In the genomic region with DNA sequence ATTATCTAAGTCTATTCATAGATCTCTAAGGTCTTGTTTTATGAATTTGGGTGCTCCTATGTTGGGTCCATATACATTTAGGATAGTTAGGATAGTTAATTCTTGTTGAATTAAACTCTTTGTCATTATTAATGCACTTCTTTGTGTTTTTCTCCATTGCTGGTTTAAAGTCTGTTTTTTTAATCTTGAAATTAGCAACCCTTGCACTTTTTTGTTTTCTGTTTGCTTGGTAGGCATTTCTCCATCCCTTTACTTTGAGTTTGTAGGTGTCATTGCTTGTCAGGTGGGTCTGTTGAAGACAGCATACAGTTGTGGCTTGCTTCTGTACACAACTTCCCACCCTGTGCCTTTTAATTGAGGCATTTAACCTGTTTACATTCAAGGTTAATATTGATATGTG, we compare ENCODE assay signal across 23 cellular contexts.
DNase-seq lines count a peak whose midpoint lies in the region; ATAC-seq, FAIRE-seq and TF ChIP-seq lines count a peak whose summit lies in the region.
"Had no signal": no experiment of that assay in that cellular context is flagged by ENCODE, and none has a peak within 500 bp of the region (broad histone marks: within the 10 kb centered on the region; RNA-seq: fewer than 3 reads in every experiment).

No MANE protein-coding gene starts in this region.

- no peaks in the 10 kb centered on the region for H3K79me2 ChIP-seq in astrocyte (ENCODE audit: insufficient read depth, low read length)

- H3K4me2 ChIP-seq in A549 (no peak overlapping the region), IMR-90 (ENCODE audit: low read depth, low read length) (no peak overlapping the region), astrocyte (ENCODE audit: low read length) (no peak overlapping the region)
- H3K4me2 ChIP-seq: BLaER1 treated with 17β-estradiol and CSF1 and Interleukin-3, amounts not matched to agents 10 nM and 100 nM had no signal

- no peak overlapping the region for H4K5ac ChIP-seq in IMR-90 (ENCODE audit: low read depth, low read length)

- in situ Hi-C loops in IMR-90 (cut with MboI; ENCODE audit: low sequenced_read_pairs) = no loop called here

- H3K56ac ChIP-seq in IMR-90 (ENCODE audit: extremely low read depth, insufficient read depth, low read length) = no peak overlapping the region

- no peak overlapping the region for H3K4me3 Mint-ChIP-seq in astrocyte (ENCODE audit: unreplicated experiment)
- H3K4me3 Mint-ChIP-seq in activated CD8-positive, alpha-beta memory T cell treated with anti-CD3 and anti-CD28 coated beads, Interleukin-2, amount 10 ng/mL, durations not matched to agents 7 days and 5 days = no peak overlapping the region
- H3K4me3 Mint-ChIP-seq: B cell; CD4-positive, alpha-beta T cell; CD8-positive, alpha-beta T cell had no signal

- no peak overlapping the region for H3K27ac Mint-ChIP-seq in astrocyte (ENCODE audit: unreplicated experiment)
- no peak overlapping the region for H3K27ac Mint-ChIP-seq in activated CD8-positive, alpha-beta memory T cell treated with anti-CD3 and anti-CD28 coated beads, Interleukin-2, amount 10 ng/mL, durations not matched to agents 7 days and 5 days
- H3K27ac Mint-ChIP-seq: B cell; CD4-positive, alpha-beta T cell; CD8-positive, alpha-beta T cell had no signal

- TF ChIP-seq POLR2A in A549 (IDR thresholded peaks at IDR 0.05; ENCODE audit: low read length) = no peak
- no peak for TF ChIP-seq POLR2A in IMR-90 (IDR thresholded peaks at IDR 0.05; ENCODE audit: low read depth, low read length)
- TF ChIP-seq POLR2A in spleen (IDR thresholded peaks at IDR 0.05) = no peak

- no peak for TF ChIP-seq RAD21 in A549 (conservative IDR thresholded peaks at IDR 0.05 in 1 of 2, IDR thresholded peaks at IDR 0.05 in 1 of 2)
- no peak for TF ChIP-seq RAD21 in IMR-90 (IDR thresholded peaks at IDR 0.05; ENCODE audit: low read length)

- H3K27me3 ChIP-seq in IMR-90 (ENCODE audit: control insufficient read depth, insufficient read depth, low read length) (no peaks in the 10 kb centered on the region), astrocyte (ENCODE audit: insufficient read depth, low read length) (no peaks in the 10 kb centered on the region), spleen (replicated peaks in 1 of 7) (no peaks in the 10 kb centered on the region)
- H3K27me3 ChIP-seq: BLaER1 treated with 17β-estradiol and CSF1 and Interleukin-3, amounts not matched to agents 10 nM and 100 nM had no signal

- H2AFZ ChIP-seq in IMR-90 (replicated peaks; ENCODE audit: low read length, poor library complexity) (no peak overlapping the region), astrocyte (ENCODE audit: low read depth, low read length) (no peak overlapping the region)

- no peaks in the 10 kb centered on the region for H3K79me1 ChIP-seq in IMR-90 (ENCODE audit: low read depth in 1 of 2, low read length in 2 of 2)

- H3K4me3 ChIP-seq in A549 (no peak overlapping the region), IMR-90 (ENCODE audit: insufficient read depth, low read depth, low read length) (no peak overlapping the region), astrocyte (ENCODE audit: insufficient read depth, low read depth, low read length) (no peak overlapping the region), spleen (no peak overlapping the region)
- H3K4me3 ChIP-seq: BLaER1 treated with 17β-estradiol and CSF1 and Interleukin-3, amounts not matched to agents 10 nM and 100 nM; GM12878 had no signal

- no peak for TF ChIP-seq EP300 in A549 (IDR thresholded peaks at IDR 0.05)

- no peak overlapping the region for H2AK5ac ChIP-seq in IMR-90 (ENCODE audit: low read depth, low read length)

- no peaks in the 10 kb centered on the region for H3K9me1 ChIP-seq in IMR-90 (ENCODE audit: insufficient read depth, low read length)

- H3K4me1 ChIP-seq in A549 (no peaks in the 10 kb centered on the region), IMR-90 (ENCODE audit: control insufficient read depth, insufficient read depth, low read length) (no peaks in the 10 kb centered on the region), astrocyte (ENCODE audit: insufficient read depth, low read length) (no peaks in the 10 kb centered on the region), spleen (no peaks in the 10 kb centered on the region)
- H3K4me1 ChIP-seq: Caco-2 had no signal

- H2BK15ac ChIP-seq in IMR-90 (ENCODE audit: low read depth, low read length) = no peak overlapping the region

- no peak overlapping the region for H3K23ac ChIP-seq in IMR-90 (ENCODE audit: low read depth, low read length)

- no peak overlapping the region for H2BK20ac ChIP-seq in IMR-90 (ENCODE audit: low read depth, low read length)

- no TSS peak for BruUV-seq in IMR-90 (replicated peaks; lab: Mats Ljungman, UMichigan)

- no peak for DNase-seq in A549 (ENCODE audit: low read depth in 1 of 2, low spot score in 1 of 2)
- no peak for DNase-seq in IMR-90
- no peak for DNase-seq in astrocyte (ENCODE audit: low read depth)
- no peak for DNase-seq in activated CD8-positive, alpha-beta memory T cell treated with anti-CD3 and anti-CD28 coated beads, Interleukin-2, amount 10 ng/mL, durations not matched to agents 7 days and 5 days
- no peak for DNase-seq in spleen
- DNase-seq: 8988T; AML-193; Caco-2; Calu3; CD4-positive, alpha-beta T cell; CD8-positive, alpha-beta T cell; DMS79 treated with DMSO at 0.1 percent for 48 hours; GF-D8 had no signal

- H3K14ac ChIP-seq in IMR-90 (replicated peaks; ENCODE audit: low read depth, low read length) = no peak overlapping the region

- no peak overlapping the region for H2BK5ac ChIP-seq in IMR-90 (ENCODE audit: low read depth, low read length, poor library complexity, severe bottlenecking)

- TF ChIP-seq CTCF in A549 (IDR thresholded peaks at IDR 0.05) (no peak), IMR-90 (conservative IDR thresholded peaks at IDR 0.05; ENCODE audit: low read depth, low read length) (no peak), astrocyte (IDR thresholded peaks at IDR 0.05; ENCODE audit: insufficient read depth, low read depth, low read length) (no peak), spleen (IDR thresholded peaks at IDR 0.05 in 8 of 11, conservative IDR thresholded peaks at IDR 0.05 in 3 of 11) (no peak)

- POLR2A ChIA-PET in A549 (lab: Yijun Ruan, JAX) = no interaction called here
- POLR2A ChIA-PET in IMR-90 (lab: Charles Lee; ENCODE audit: unreplicated experiment) = no interaction called here

- no peak overlapping the region for H3K18ac ChIP-seq in IMR-90 (ENCODE audit: low read depth, low read length)

- H4K91ac ChIP-seq in IMR-90 (ENCODE audit: insufficient read depth, low read depth, low read length) = no peak overlapping the region

- CTCF ChIA-PET in A549 (lab: Yijun Ruan, JAX) = no interaction called here
- CTCF ChIA-PET in IMR-90 (lab: Yijun Ruan, JAX) = no interaction called here
- CTCF ChIA-PET in activated CD8-positive, alpha-beta memory T cell treated with anti-CD3 and anti-CD28 coated beads, Interleukin-2, amount 10 ng/mL, durations not matched to agents 7 days and 5 days (lab: Charles Lee) = no interaction called here

- no peaks in the 10 kb centered on the region for H3K36me3 Mint-ChIP-seq in astrocyte (ENCODE audit: low read depth, unreplicated experiment)
- H3K36me3 Mint-ChIP-seq in activated CD8-positive, alpha-beta memory T cell treated with anti-CD3 and anti-CD28 coated beads, Interleukin-2, amount 10 ng/mL, durations not matched to agents 7 days and 5 days = no peaks in the 10 kb centered on the region
- H3K36me3 Mint-ChIP-seq: CD8-positive, alpha-beta T cell had no signal

- H3K4me1 Mint-ChIP-seq in astrocyte (ENCODE audit: low read depth, unreplicated experiment) = no peaks in the 10 kb centered on the region
- no peaks in the 10 kb centered on the region for H3K4me1 Mint-ChIP-seq in activated CD8-positive, alpha-beta memory T cell treated with anti-CD3 and anti-CD28 coated beads, Interleukin-2, amount 10 ng/mL, durations not matched to agents 7 days and 5 days
- H3K4me1 Mint-ChIP-seq: B cell had no signal

- dilution Hi-C loops in IMR-90 (cut with HindIII; ENCODE audit: low sequenced_read_pairs, unreplicated experiment) = no loop called here

- H4K8ac ChIP-seq in IMR-90 (ENCODE audit: low read depth in 2 of 2, low read length in 2 of 2) = no peak overlapping the region

- H3K36me3 ChIP-seq in IMR-90 (ENCODE audit: control insufficient read depth, insufficient read depth, low read length) = no peaks in the 10 kb centered on the region
- no peaks in the 10 kb centered on the region for H3K36me3 ChIP-seq in astrocyte (ENCODE audit: insufficient read depth, low read length)
- H3K36me3 ChIP-seq in spleen = no peaks in the 10 kb centered on the region
- H3K36me3 ChIP-seq: BLaER1 treated with 17β-estradiol and CSF1 and Interleukin-3, amounts not matched to agents 10 nM and 100 nM had no signal

- ATAC-seq in A549 (no peak), IMR-90 (ENCODE audit: low read depth) (no peak), GM21576 (IDR thresholded peaks at IDR 0.05; ENCODE audit: unreplicated experiment) (no peak)
- ATAC-seq in activated CD8-positive, alpha-beta memory T cell treated with anti-CD3 and anti-CD28 coated beads, Interleukin-2, amount 10 ng/mL, durations not matched to agents 7 days and 5 days = no peak
- ATAC-seq: CD8-positive, alpha-beta T cell; GM12878 had no signal

- FAIRE-seq in A549 (lab: Jason Lieb, UNC) = peak; percentile 99
- FAIRE-seq in astrocyte (lab: Jason Lieb, UNC) = peak; percentile 92
- FAIRE-seq: A204.1, D721Med, G401.6, GM12878, GM12892, GM18507 had no signal

- H4K20me1 ChIP-seq in IMR-90 (ENCODE audit: insufficient read depth, low read length) (no peaks in the 10 kb centered on the region), astrocyte (ENCODE audit: insufficient read depth, low read length) (no peaks in the 10 kb centered on the region)
- H4K20me1 ChIP-seq: BLaER1 treated with 17β-estradiol and CSF1 and Interleukin-3, amounts not matched to agents 10 nM and 100 nM had no signal

- H3K9me3 ChIP-seq in A549 (no peaks in the 10 kb centered on the region), IMR-90 (ENCODE audit: control insufficient read depth, insufficient read depth, low read length) (no peaks in the 10 kb centered on the region; the same call in 1 of the 2 replicates), astrocyte (ENCODE audit: insufficient read depth, low read depth, low read length) (no peaks in the 10 kb centered on the region), spleen (peaks cover 0 to 64% (median 33%) of the 10 kb centered on the region in 8 donors)
- H3K9me3 ChIP-seq: Caco-2 had no signal

- no peak overlapping the region for H2AK9ac ChIP-seq in IMR-90 (replicated peaks; ENCODE audit: low read depth, low read length, poor library complexity)

- H3K4ac ChIP-seq in IMR-90 (ENCODE audit: low read depth, low read length) = no peak overlapping the region

- H3K27ac ChIP-seq in A549 = no peak overlapping the region
- H3K27ac ChIP-seq in IMR-90 (ENCODE audit: insufficient read depth, low read length) = no peak overlapping the region
- H3K27ac ChIP-seq in astrocyte (ENCODE audit: low read depth, low read length) = no peak overlapping the region
- H3K27ac ChIP-seq in spleen = no peak overlapping the region
- H3K27ac ChIP-seq: BLaER1 treated with 17β-estradiol and CSF1 and Interleukin-3, amounts not matched to agents 10 nM and 100 nM; C4-2B had no signal

- intact Hi-C loops in IMR-90 (cut with micrococcal nuclease) (no loop called here), spleen (cut with DNase I; ENCODE audit: low total_unique reads) (no loop called here)

- H3K9ac ChIP-seq in IMR-90 (ENCODE audit: low read depth, low read length) (no peak overlapping the region), astrocyte (ENCODE audit: low read length) (no peak overlapping the region)
- H3K9ac ChIP-seq: BLaER1 treated with 17β-estradiol and CSF1 and Interleukin-3, amounts not matched to agents 10 nM and 100 nM had no signal

- no peaks in the 10 kb centered on the region for H3K9me3 Mint-ChIP-seq in astrocyte (ENCODE audit: unreplicated experiment)
- H3K9me3 Mint-ChIP-seq in activated CD8-positive, alpha-beta memory T cell treated with anti-CD3 and anti-CD28 coated beads, Interleukin-2, amount 10 ng/mL, durations not matched to agents 7 days and 5 days (ENCODE audit: low read depth) = no peaks in the 10 kb centered on the region

- no peak overlapping the region for H2BK120ac ChIP-seq in IMR-90 (ENCODE audit: low read depth, low read length)

- H3K27me3 Mint-ChIP-seq in astrocyte (ENCODE audit: low read depth, unreplicated experiment) = no peaks in the 10 kb centered on the region
- no peaks in the 10 kb centered on the region for H3K27me3 Mint-ChIP-seq in activated CD8-positive, alpha-beta memory T cell treated with anti-CD3 and anti-CD28 coated beads, Interleukin-2, amount 10 ng/mL, durations not matched to agents 7 days and 5 days
- H3K27me3 Mint-ChIP-seq: B cell; CD4-positive, alpha-beta T cell had no signal
